23 cellular contexts compared by ENCODE assay signal in genomic region chr3:65889707-65890099, GRCh38.
DNase-seq lines count a peak whose midpoint lies in the region; ATAC-seq and TF ChIP-seq lines count a peak whose summit lies in the region.
"Had no signal": no experiment of that assay in that cellular context is flagged by ENCODE, and none has a peak within 500 bp of the region (broad histone marks: within the 10 kb centered on the region; RNA-seq: fewer than 3 reads in every experiment).

No MANE protein-coding gene starts in this region.

- H3K36me3 Mint-ChIP-seq in GM23338 (ENCODE audit: low read depth), result no peaks in the 10 kb centered on the region
- no peaks in the 10 kb centered on the region for H3K36me3 Mint-ChIP-seq in activated T-helper 1 cell treated with anti-CD3 and anti-CD28 coated beads, Interleukin-12 subunit alpha, Interleukin-12 subunit beta, Interleukin-2, Interleukin-4 antibody, amounts not matched to agents 30 ng/mL and 10 ng/mL and 1 ng/mL, durations not matched to agents 14 hours and 24 hours and 36 hours (ENCODE audit: low read depth)
- H3K36me3 Mint-ChIP-seq: activated naive CD4-positive, alpha-beta T cell treated with anti-CD3 and anti-CD28 coated beads, Interleukin-2, amount 50 U/mL, for 24 hours; brain had no signal

- ATAC-seq in GM23338, result no peak
- peak; percentile 62 for ATAC-seq in sciatic nerve
- ATAC-seq in HG03175 (IDR thresholded peaks at IDR 0.05; ENCODE audit: unreplicated experiment), result no peak
- ATAC-seq: activated CD8-positive, alpha-beta T cell treated with anti-CD3 and anti-CD28 coated beads, Interleukin-2, amount 10 ng/mL, durations not matched to agents 7 days and 5 days; activated T-cell treated with anti-CD3 and anti-CD28 coated beads, Interleukin-2, amount 50 U/mL, for 4 hours had no signal

- H3K27me3 Mint-ChIP-seq in GM23338 (ENCODE audit: insufficient read depth, low read depth, poor library complexity), result peaks cover 1% of the 10 kb centered on the region
- no peaks in the 10 kb centered on the region for H3K27me3 Mint-ChIP-seq in activated T-helper 1 cell treated with anti-CD3 and anti-CD28 coated beads, Interleukin-12 subunit alpha, Interleukin-12 subunit beta, Interleukin-2, Interleukin-4 antibody, amounts not matched to agents 30 ng/mL and 10 ng/mL and 1 ng/mL, durations not matched to agents 14 hours and 24 hours and 36 hours (ENCODE audit: insufficient read depth)
- H3K27me3 Mint-ChIP-seq: activated B cell treated with CpG ODN at 0.5 μM for 24 hours; activated naive CD4-positive, alpha-beta T cell treated with anti-CD3 and anti-CD28 coated beads, Interleukin-2, amount 50 U/mL, for 24 hours; brain had no signal

- no peak overlapping the region for H3K4me3 Mint-ChIP-seq in GM23338
- no peak overlapping the region for H3K4me3 Mint-ChIP-seq in activated T-helper 1 cell treated with anti-CD3 and anti-CD28 coated beads, Interleukin-12 subunit alpha, Interleukin-12 subunit beta, Interleukin-2, Interleukin-4 antibody, amounts not matched to agents 30 ng/mL and 10 ng/mL and 1 ng/mL, durations not matched to agents 14 hours and 24 hours and 36 hours
- H3K4me3 Mint-ChIP-seq: activated B cell treated with CpG ODN at 0.5 μM for 24 hours; activated CD8-positive, alpha-beta T cell treated with anti-CD3 and anti-CD28 coated beads, Interleukin-2, amount 10 ng/mL, durations not matched to agents 7 days and 5 days; activated naive CD4-positive, alpha-beta T cell treated with anti-CD3 and anti-CD28 coated beads, Interleukin-2, amount 50 U/mL, for 24 hours; activated T-cell treated with anti-CD3 and anti-CD28 coated beads, Interleukin-2, amount 50 U/mL, for 4 hours; brain; T-helper 2 cell treated with Interferon-gamma antibody and Interleukin-4, amounts not matched to agents 5 μg/mL and 100 μg/mL, for 36 hours had no signal

- H3K9me3 Mint-ChIP-seq in GM23338, result no peaks in the 10 kb centered on the region; the same call in 2 of the 3 replicates
- H3K9me3 Mint-ChIP-seq in activated T-helper 1 cell treated with anti-CD3 and anti-CD28 coated beads, Interleukin-12 subunit alpha, Interleukin-12 subunit beta, Interleukin-2, Interleukin-4 antibody, amounts not matched to agents 30 ng/mL and 10 ng/mL and 1 ng/mL, durations not matched to agents 14 hours and 24 hours and 36 hours, result no peaks in the 10 kb centered on the region
- H3K9me3 Mint-ChIP-seq: activated B cell treated with CpG ODN at 0.5 μM for 24 hours; activated naive CD4-positive, alpha-beta T cell treated with anti-CD3 and anti-CD28 coated beads, Interleukin-2, amount 50 U/mL, for 24 hours; activated T-cell treated with anti-CD3 and anti-CD28 coated beads, Interleukin-2, amount 50 U/mL, for 4 hours; brain; T-helper 2 cell treated with Interferon-gamma antibody and Interleukin-4, amounts not matched to agents 5 μg/mL and 100 μg/mL, for 36 hours had no signal

- H3K27me3 ChIP-seq in GM23338 (ENCODE audit: insufficient read depth) (no peaks in the 10 kb centered on the region), dorsolateral prefrontal cortex (no peaks in the 10 kb centered on the region)
- H3K27me3 ChIP-seq: upper lobe of left lung had no signal

- H3K36me3 ChIP-seq in GM23338 (ENCODE audit: insufficient read depth), result no peaks in the 10 kb centered on the region
- H3K36me3 ChIP-seq: upper lobe of left lung had no signal

- CTCF ChIA-PET in RWPE1 (lab: Yijun Ruan, JAX), result no interaction called here

- DNase-seq in GM23338 (ENCODE audit: low spot score) (no peak), RWPE1 (ENCODE audit: low spot score) (no peak), dorsolateral prefrontal cortex (no peak), sciatic nerve (ENCODE audit: low spot score) (no peak), NCI-H748 (lab: John Stamatoyannopoulos, UW; ENCODE audit: unreplicated experiment) (no peak), DMS79 treated with DMSO at 0.1 percent for 48 hours (lab: John Stamatoyannopoulos, UW) (no peak)
- DNase-seq in activated T-helper 1 cell treated with anti-CD3 and anti-CD28 coated beads, Interleukin-12 subunit alpha, Interleukin-12 subunit beta, Interleukin-2, Interleukin-4 antibody, amounts not matched to agents 30 ng/mL and 10 ng/mL and 1 ng/mL, durations not matched to agents 14 hours and 24 hours and 36 hours (ENCODE audit: low spot score), result no peak
- DNase-seq: activated B cell treated with CpG ODN at 0.5 μM for 24 hours; activated CD8-positive, alpha-beta T cell treated with anti-CD3 and anti-CD28 coated beads, Interleukin-2, amount 10 ng/mL, durations not matched to agents 7 days and 5 days; activated T-cell treated with anti-CD3 and anti-CD28 coated beads, Interleukin-2, amount 50 U/mL, for 4 hours; erythroblast; KG1; kidney; NCI-H1092; NCI-H2081 treated with DMSO at 0.1 percent for 48 hours; NCI-H510A treated with DMSO at 0.1 percent for 48 hours; SHP77 treated with DMSO at 0.1 percent for 48 hours; stimulated activated naive CD4-positive, alpha-beta T cell had no signal

- no peaks in the 10 kb centered on the region for H3F3A ChIP-seq in GM23338 (replicated peaks; ENCODE audit: low read depth)

- TF ChIP-seq CTCF in GM23338 (conservative IDR thresholded peaks at IDR 0.05; ENCODE audit: low read depth in 2 of 2), result no peak
- no peak for TF ChIP-seq CTCF in RWPE1 (conservative IDR thresholded peaks at IDR 0.05; ENCODE audit: low read depth)
- no peak for TF ChIP-seq CTCF in dorsolateral prefrontal cortex (IDR thresholded peaks at IDR 0.05 in 54 of 56, conservative IDR thresholded peaks at IDR 0.05 in 2 of 56; ENCODE audit: low read depth in 1 of 56, partially characterized antibody in 56 of 56)

- H3K27ac Mint-ChIP-seq in GM23338, result peak overlapping the region; percentile 30; the same call in 1 of the 2 replicates
- no peak overlapping the region for H3K27ac Mint-ChIP-seq in activated T-helper 1 cell treated with anti-CD3 and anti-CD28 coated beads, Interleukin-12 subunit alpha, Interleukin-12 subunit beta, Interleukin-2, Interleukin-4 antibody, amounts not matched to agents 30 ng/mL and 10 ng/mL and 1 ng/mL, durations not matched to agents 14 hours and 24 hours and 36 hours
- H3K27ac Mint-ChIP-seq: activated B cell treated with CpG ODN at 0.5 μM for 24 hours; activated CD8-positive, alpha-beta T cell treated with anti-CD3 and anti-CD28 coated beads, Interleukin-2, amount 10 ng/mL, durations not matched to agents 7 days and 5 days; activated naive CD4-positive, alpha-beta T cell treated with anti-CD3 and anti-CD28 coated beads, Interleukin-2, amount 50 U/mL, for 24 hours; T-helper 2 cell treated with Interferon-gamma antibody and Interleukin-4, amounts not matched to agents 5 μg/mL and 100 μg/mL, for 36 hours had no signal

- no peaks in the 10 kb centered on the region for H4K20me1 ChIP-seq in GM23338 (replicated peaks; ENCODE audit: insufficient read depth)

- peak overlapping the region; percentile 5; the same call in 1 of the 2 replicates for H3K4me2 ChIP-seq in GM23338

- H3K4me1 Mint-ChIP-seq in GM23338, result peaks cover 41% of the 10 kb centered on the region
- H3K4me1 Mint-ChIP-seq in activated T-helper 1 cell treated with anti-CD3 and anti-CD28 coated beads, Interleukin-12 subunit alpha, Interleukin-12 subunit beta, Interleukin-2, Interleukin-4 antibody, amounts not matched to agents 30 ng/mL and 10 ng/mL and 1 ng/mL, durations not matched to agents 14 hours and 24 hours and 36 hours (ENCODE audit: low read depth), result no peaks in the 10 kb centered on the region
- H3K4me1 Mint-ChIP-seq: activated B cell treated with CpG ODN at 0.5 μM for 24 hours; activated naive CD4-positive, alpha-beta T cell treated with anti-CD3 and anti-CD28 coated beads, Interleukin-2, amount 50 U/mL, for 24 hours had no signal

- no peak overlapping the region for H3K27ac ChIP-seq in GM23338 (ENCODE audit: low read depth)
- H3K27ac ChIP-seq in RWPE1, result peak overlapping the region; percentile 83
- peak overlapping the region in 33 of 59 donors; percentile 2 to 90 (median 53) for H3K27ac ChIP-seq in dorsolateral prefrontal cortex
- H3K27ac ChIP-seq: upper lobe of left lung had no signal

- no peak overlapping the region for H2AFZ ChIP-seq in GM23338

- POLR2A ChIA-PET in RWPE1 (lab: Yijun Ruan, JAX; ENCODE audit: low non-redundant PET), result no interaction called here

- peaks cover 86% of the 10 kb centered on the region for H3K79me2 ChIP-seq in GM23338 (replicated peaks; ENCODE audit: insufficient read depth)

- H3K4me1 ChIP-seq in GM23338 (ENCODE audit: insufficient read depth), result peaks cover 44% of the 10 kb centered on the region

- H3K9me2 ChIP-seq in GM23338 (ENCODE audit: insufficient read depth), result no peaks in the 10 kb centered on the region

- intact Hi-C loops in dorsolateral prefrontal cortex (cut with DNase I) (no loop called here), sciatic nerve (cut with DNase I) (no loop called here)
- intact Hi-C loops in activated T-helper 1 cell treated with anti-CD3 and anti-CD28 coated beads, Interleukin-12 subunit alpha, Interleukin-12 subunit beta, Interleukin-2, Interleukin-4 antibody, amounts not matched to agents 30 ng/mL and 10 ng/mL and 1 ng/mL, durations not matched to agents 14 hours and 24 hours and 36 hours (cut with micrococcal nuclease), result no loop called here

- H3K4me3 ChIP-seq in GM23338 (no peak overlapping the region), dorsolateral prefrontal cortex (no peak overlapping the region)
- H3K4me3 ChIP-seq: upper lobe of left lung had no signal

TF ChIP-seq in GM23338, 12 proteins besides CTCF, POLR2A, EP300 and RAD21:
- no peak for TF ChIP-seq POLR2AphosphoS5 (IDR thresholded peaks at IDR 0.05; ENCODE audit: low read depth)
- no peak for TF ChIP-seq EZH2phosphoT487 (IDR thresholded peaks at IDR 0.05; ENCODE audit: unreplicated experiment)
- TF ChIP-seq CREB1 (CRISPR knock-in tag; IDR thresholded peaks at IDR 0.05; ENCODE audit: low read depth), result no peak
